ENCODE assay signal across 11 cellular contexts in genomic region chrX:47574609-47575325, GRCh38. TPM values are rescaled to one million over a fixed set of nuclear protein-coding genes. Genes with fewer than 3 reads are reported as not detected.
A peak's percentile ranks its signal among the peaks of the same experiment; 100 is the strongest.
DNase-seq lines count a peak whose midpoint lies in the region; ATAC-seq, FAIRE-seq and TF ChIP-seq lines count a peak whose summit lies in the region.
"Had no signal": no experiment of that assay in that cellular context is flagged by ENCODE, and none has a peak within 500 bp of the region (broad histone marks: within the 10 kb centered on the region; RNA-seq: fewer than 3 reads in every experiment).

No MANE protein-coding gene starts in this region.

- H3K27ac ChIP-seq in prostate gland: peak overlapping the region; percentile 48 to 60
- H3K27ac ChIP-seq: C4-2B had no signal

- H3K4me1 ChIP-seq in prostate gland (replicated peaks): no peaks in the 10 kb centered on the region

- no peaks in the 10 kb centered on the region for H3K27me3 ChIP-seq in prostate gland (replicated peaks; ENCODE audit: insufficient read depth)

- FAIRE-seq in GM12891 (lab: Jason Lieb, UNC): peak; percentile 62
- FAIRE-seq: frontal cortex had no signal

- H3K4me3 Mint-ChIP-seq in activated CD8-positive, alpha-beta T cell treated with anti-CD3 and anti-CD28 coated beads, Interleukin-2, amount 10 ng/mL, durations not matched to agents 7 days and 5 days: peak overlapping the region; percentile 8

- no peaks in the 10 kb centered on the region for H3K9me3 Mint-ChIP-seq in activated CD8-positive, alpha-beta T cell treated with anti-CD3 and anti-CD28 coated beads, Interleukin-2, amount 10 ng/mL, durations not matched to agents 7 days and 5 days (ENCODE audit: insufficient read depth)

- H3K4me3 ChIP-seq in prostate gland: peak overlapping the region; percentile 12 to 18

- H3K36me3 Mint-ChIP-seq in activated CD8-positive, alpha-beta T cell treated with anti-CD3 and anti-CD28 coated beads, Interleukin-2, amount 10 ng/mL, durations not matched to agents 7 days and 5 days (ENCODE audit: low read depth): peaks cover 13% of the 10 kb centered on the region

- WGBS in prostate gland: 39% methylated on average over 20 of the region's 25 CpGs

- TF ChIP-seq POLR2A in GM12891 (IDR thresholded peaks at IDR 0.05; ENCODE audit: low read depth, low read length) (no peak), prostate gland (IDR thresholded peaks at IDR 0.05) (no peak)

- ATAC-seq in activated CD8-positive, alpha-beta T cell treated with anti-CD3 and anti-CD28 coated beads, Interleukin-2, amount 10 ng/mL, durations not matched to agents 7 days and 5 days: no peak
- ATAC-seq in left ventricle myocardium superior (peak; percentile 40), HG03521 (IDR thresholded peaks at IDR 0.05; ENCODE audit: unreplicated experiment) (no peak)
- ATAC-seq: naive thymus-derived CD4-positive, alpha-beta T cell had no signal

- CTCF ChIA-PET in activated CD8-positive, alpha-beta T cell treated with anti-CD3 and anti-CD28 coated beads, Interleukin-2, amount 10 ng/mL, durations not matched to agents 7 days and 5 days (lab: Charles Lee): no interaction called here
- CTCF ChIA-PET in HEK293T (lab: Yijun Ruan, JAX): no interaction called here

- peaks cover 8% of the 10 kb centered on the region for H3K27me3 Mint-ChIP-seq in activated CD8-positive, alpha-beta T cell treated with anti-CD3 and anti-CD28 coated beads, Interleukin-2, amount 10 ng/mL, durations not matched to agents 7 days and 5 days (ENCODE audit: low read depth)

- POLR2A ChIA-PET in activated CD8-positive, alpha-beta T cell treated with anti-CD3 and anti-CD28 coated beads, Interleukin-2, amount 10 ng/mL, durations not matched to agents 7 days and 5 days (lab: Charles Lee): no interaction called here
- POLR2A ChIA-PET in HEK293T (lab: Yijun Ruan, JAX): no interaction called here

- DNase-seq in GM12891 (ENCODE audit: insufficient read length, low spot score): no peak
- DNase-seq in activated CD8-positive, alpha-beta T cell treated with anti-CD3 and anti-CD28 coated beads, Interleukin-2, amount 10 ng/mL, durations not matched to agents 7 days and 5 days: no peak
- DNase-seq in left ventricle myocardium superior: no peak
- no peak for DNase-seq in prostate gland (ENCODE audit: low spot score)
- DNase-seq in HEK293T (ENCODE audit: extremely low spot score): no peak
- no peak for DNase-seq in anterior cingulate cortex (lab: John Stamatoyannopoulos, UW)
- DNase-seq in NCI-H1694 (lab: John Stamatoyannopoulos, UW): no peak
- DNase-seq: naive thymus-derived CD4-positive, alpha-beta T cell had no signal

- H3K9me3 ChIP-seq in prostate gland: no peaks in the 10 kb centered on the region

- intact Hi-C loops in left ventricle myocardium superior (cut with micrococcal nuclease) (no loop called here), prostate gland (cut with DNase I) (no loop called here)

- TF ChIP-seq CTCF in prostate gland (IDR thresholded peaks at IDR 0.05): no peak

- no peak overlapping the region for H3K27ac Mint-ChIP-seq in activated CD8-positive, alpha-beta T cell treated with anti-CD3 and anti-CD28 coated beads, Interleukin-2, amount 10 ng/mL, durations not matched to agents 7 days and 5 days
- H3K27ac Mint-ChIP-seq: naive thymus-derived CD4-positive, alpha-beta T cell had no signal

- no peaks in the 10 kb centered on the region for H3K36me3 ChIP-seq in prostate gland

- H3K4me1 Mint-ChIP-seq in activated CD8-positive, alpha-beta T cell treated with anti-CD3 and anti-CD28 coated beads, Interleukin-2, amount 10 ng/mL, durations not matched to agents 7 days and 5 days (ENCODE audit: low read depth): peaks cover 9% of the 10 kb centered on the region

TF ChIP-seq in GM12891, 5 proteins besides CTCF, POLR2A, EP300 and RAD21:
- TF ChIP-seq POLR2AphosphoS5 (IDR thresholded peaks at IDR 0.05; ENCODE audit: low read depth, low read length) (no peak), POU2F2 (IDR thresholded peaks at IDR 0.05; ENCODE audit: low read depth, low read length) (no peak), SPI1 (IDR thresholded peaks at IDR 0.05; ENCODE audit: low read depth, low read length) (no peak), TAF1 (IDR thresholded peaks at IDR 0.05; ENCODE audit: low read depth, low read length) (no peak), PAX5 (IDR thresholded peaks at IDR 0.05; ENCODE audit: insufficient read depth, low read length, severe bottlenecking) (no peak)

TF ChIP-seq in HEK293T, 16 proteins besides CTCF, POLR2A, EP300 and RAD21:
- no peak for TF ChIP-seq BHLHE40 (IDR thresholded peaks at IDR 0.05; ENCODE audit: borderline replicate concordance)
- no peak for TF ChIP-seq ZNF384 (IDR thresholded peaks at IDR 0.05)
- no peak for TF ChIP-seq CTBP1 (IDR thresholded peaks at IDR 0.05; ENCODE audit: borderline replicate concordance)

RNA-seq across cellular contexts. Expression of gene TIMP1, which starts 7.5 kb away (rescaled TPM):
- polyA plus RNA-seq in GM12891 (2012; ENCODE audit: low read depth, missing spikeins): 294 TPM
- total RNA-seq in activated CD8-positive, alpha-beta T cell treated with anti-CD3 and anti-CD28 coated beads, Interleukin-2, amount 10 ng/mL, durations not matched to agents 7 days and 5 days: 10 to 100 TPM; 58.7 to 68.5 TPM
- 114 TPM for total RNA-seq in left ventricle myocardium superior
- total RNA-seq in prostate gland: 100 to 1,000 TPM; 373 to 916 TPM

RNA-seq across cellular contexts. Expression of gene ARAF, which starts 13.8 kb away (rescaled TPM):
- polyA plus RNA-seq in GM12891 (2012; ENCODE audit: low read depth, missing spikeins): 47.2 TPM
- 10 to 100 TPM; 66.7 to 68.4 TPM for total RNA-seq in activated CD8-positive, alpha-beta T cell treated with anti-CD3 and anti-CD28 coated beads, Interleukin-2, amount 10 ng/mL, durations not matched to agents 7 days and 5 days
- total RNA-seq in left ventricle myocardium superior (78.3 TPM), prostate gland (10 to 100 TPM; 55.4 to 69.3 TPM)

RNA-seq across cellular contexts. Expression of gene SYN1, which starts 44.9 kb away (rescaled TPM):
- 1.1 TPM for polyA plus RNA-seq in GM12891 (2012; ENCODE audit: low read depth, missing spikeins)
- total RNA-seq in activated CD8-positive, alpha-beta T cell treated with anti-CD3 and anti-CD28 coated beads, Interleukin-2, amount 10 ng/mL, durations not matched to agents 7 days and 5 days: under 1 TPM; 0.57 to 0.58 TPM
- total RNA-seq in left ventricle myocardium superior (9.4 TPM), prostate gland (1 to 10 TPM in 1 of 2 donors, under 1 TPM in 1; 0.14 to 4.1 TPM)

RNA-seq across cellular contexts. Expression of gene CFP, which starts 55.0 kb away (rescaled TPM):
- polyA plus RNA-seq in GM12891 (2012; ENCODE audit: low read depth, missing spikeins): 38.2 TPM
- 10 to 100 TPM; 11.5 to 13.1 TPM for total RNA-seq in activated CD8-positive, alpha-beta T cell treated with anti-CD3 and anti-CD28 coated beads, Interleukin-2, amount 10 ng/mL, durations not matched to agents 7 days and 5 days
- total RNA-seq in left ventricle myocardium superior: 2.1 TPM
- total RNA-seq in prostate gland: 1 to 10 TPM in 1 of 2 donors, under 1 TPM in 1; 0.09 to 2.9 TPM
